ENCODE assay signal across 8 cellular contexts in genomic region chr2:156435392-156435724, GRCh38. TPM values are rescaled to one million over a fixed set of nuclear protein-coding genes. Genes with fewer than 3 reads are reported as not detected.
DNase-seq lines count a peak whose midpoint lies in the region; ATAC-seq and TF ChIP-seq lines count a peak whose summit lies in the region.

No MANE protein-coding gene starts in this region.

- peaks cover 6% of the 10 kb centered on the region for H3K79me2 ChIP-seq in parathyroid adenoma

- H3K36me3 Mint-ChIP-seq in activated CD4-positive, alpha-beta T cell treated with anti-CD3 and anti-CD28 coated beads, Interleukin-2, amount 10 ng/mL, durations not matched to agents 24 days and 14 days (ENCODE audit: low read depth), result peaks cover 12% of the 10 kb centered on the region

- H3K36me3 ChIP-seq in SJCRH30, result no peaks in the 10 kb centered on the region
- H3K36me3 ChIP-seq in parathyroid adenoma (ENCODE audit: control insufficient read depth, insufficient read depth, low read length), result no peaks in the 10 kb centered on the region

- peak overlapping the region; percentile 93 for H3K4me3 Mint-ChIP-seq in activated CD4-positive, alpha-beta T cell treated with anti-CD3 and anti-CD28 coated beads, Interleukin-2, amount 10 ng/mL, durations not matched to agents 24 days and 14 days

- peak overlapping the region; percentile 62 for H3K27ac Mint-ChIP-seq in activated CD4-positive, alpha-beta T cell treated with anti-CD3 and anti-CD28 coated beads, Interleukin-2, amount 10 ng/mL, durations not matched to agents 24 days and 14 days

- peak overlapping the region; percentile 81 for H3K9ac ChIP-seq in parathyroid adenoma

- H3K4me2 ChIP-seq in parathyroid adenoma (ENCODE audit: low read length), result peak overlapping the region; percentile 90

- peaks cover 41% of the 10 kb centered on the region for H3K4me1 Mint-ChIP-seq in activated CD4-positive, alpha-beta T cell treated with anti-CD3 and anti-CD28 coated beads, Interleukin-2, amount 10 ng/mL, durations not matched to agents 24 days and 14 days

- DNase-seq in activated CD4-positive, alpha-beta T cell treated with anti-CD3 and anti-CD28 coated beads, Interleukin-2, amount 10 ng/mL, durations not matched to agents 24 days and 14 days, result no peak
- DNase-seq in activated CD4-positive, alpha-beta T cell treated with anti-CD3 and anti-CD28 coated beads for 4 hours, result no peak
- DNase-seq in SJCRH30 (peak in 1 of 2 experiments; percentile 17), fibroblast of pulmonary artery (ENCODE audit: low read depth) (no peak), NCI-H526 treated with DMSO at 0.1 percent for 48 hours (lab: John Stamatoyannopoulos, UW) (no peak), NCI-H187 (lab: John Stamatoyannopoulos, UW) (no peak)

- H3K4me3 ChIP-seq in SJCRH30 (peak overlapping the region; percentile 52), fibroblast of pulmonary artery (replicated peaks; ENCODE audit: low read depth, low read length) (peak overlapping the region; percentile 76), parathyroid adenoma (ENCODE audit: low read depth, low read length) (peak overlapping the region; percentile 87)

- intact Hi-C loops in activated CD4-positive, alpha-beta T cell treated with anti-CD3 and anti-CD28 coated beads, Interleukin-2, amount 10 ng/mL, durations not matched to agents 24 days and 14 days (cut with micrococcal nuclease), result loop anchor here (10.0 kb wide), 1 partner anchor 51 kb away; no protein-coding TSS in a partner anchor

- TF ChIP-seq CTCF in fibroblast of pulmonary artery (IDR thresholded peaks at IDR 0.05; ENCODE audit: low read length, missing control alignments) (no peak), parathyroid adenoma (IDR thresholded peaks at IDR 0.05) (no peak)

- no peaks in the 10 kb centered on the region for H3K27me3 Mint-ChIP-seq in activated CD4-positive, alpha-beta T cell treated with anti-CD3 and anti-CD28 coated beads, Interleukin-2, amount 10 ng/mL, durations not matched to agents 24 days and 14 days

- H2AFZ ChIP-seq in parathyroid adenoma, result peak overlapping the region; percentile 98

- H3K9me3 ChIP-seq in SJCRH30 (replicated peaks) (no peaks in the 10 kb centered on the region), parathyroid adenoma (ENCODE audit: control insufficient read depth, low read length) (no peaks in the 10 kb centered on the region)

- ATAC-seq in activated CD4-positive, CD25-positive, alpha-beta regulatory T cell treated with anti-CD3 and anti-CD28 coated beads, Interleukin-2, amount 50 U/mL, for 24 hours, result no peak

- no peaks in the 10 kb centered on the region for H3K27me3 ChIP-seq in SJCRH30
- H3K27me3 ChIP-seq in parathyroid adenoma (ENCODE audit: control insufficient read depth, insufficient read depth, low read length), result no peaks in the 10 kb centered on the region

- peaks cover 4% of the 10 kb centered on the region for H3K9me3 Mint-ChIP-seq in activated CD4-positive, alpha-beta T cell treated with anti-CD3 and anti-CD28 coated beads, Interleukin-2, amount 10 ng/mL, durations not matched to agents 24 days and 14 days

- H3K27ac ChIP-seq in SJCRH30 (peak overlapping the region; percentile 79), parathyroid adenoma (peak overlapping the region; percentile 96)

- H3K4me1 ChIP-seq in SJCRH30, result no peaks in the 10 kb centered on the region
- peaks cover 45% of the 10 kb centered on the region for H3K4me1 ChIP-seq in parathyroid adenoma

RNA-seq across cellular contexts. Expression of gene GPD2, which starts 0.8 kb away (rescaled TPM):
- 18.0 and 19.7 TPM in 2 replicates for total RNA-seq in activated CD4-positive, alpha-beta T cell treated with anti-CD3 and anti-CD28 coated beads, Interleukin-2, amount 10 ng/mL, durations not matched to agents 24 days and 14 days
- total RNA-seq in SJCRH30 (2014; rRNA removed; shearing (Covaris generic)), result 9.9 and 10.6 TPM in 2 replicates
